Comparison of ENCODE assay signal across 8 cellular contexts in genomic region chr9:97984188-97985057, GRCh38. TPM values are rescaled to one million over a fixed set of nuclear protein-coding genes. Genes with fewer than 3 reads are reported as not detected.
DNase-seq lines count a peak whose midpoint lies in the region; ATAC-seq and TF ChIP-seq lines count a peak whose summit lies in the region.

No MANE protein-coding gene starts in this region.

- H3K4me1 Mint-ChIP-seq in T-cell, result peaks cover 68 to 71% (median 68%) of the 10 kb centered on the region in 3 donors

- peak overlapping the region; percentile 22 to 61 for H3K27ac Mint-ChIP-seq in T-cell

- CTCF ChIA-PET in T-cell (lab: Charles Lee), result interaction anchor here in 1 of 2 donors (1.0 to 1.5 kb wide), 2 partner anchors 14 to 62 kb away, joined by 3 to 7 read pairs; partner anchors contain the start of gene TRMO

- peak overlapping the region; percentile 67 to 80 (median 69) for H3K4me3 Mint-ChIP-seq in T-cell

- H3K27ac ChIP-seq in adrenal gland (peak overlapping the region; percentile 69 to 98 (median 95)), heart right ventricle (peak overlapping the region; percentile 95 to 100 (median 98)), transverse colon (peak overlapping the region; percentile 97 to 100 (median 99))

- no peaks in the 10 kb centered on the region for H3K27me3 Mint-ChIP-seq in T-cell

- TF ChIP-seq POLR2A in adrenal gland (IDR thresholded peaks at IDR 0.05) (peak; percentile 27 to 83), transverse colon (IDR thresholded peaks at IDR 0.05) (no peak)

- H3K27me3 ChIP-seq in adrenal gland, result no peaks in the 10 kb centered on the region
- H3K27me3 ChIP-seq in heart right ventricle, result no peaks in the 10 kb centered on the region
- H3K27me3 ChIP-seq in transverse colon, result no peaks in the 10 kb centered on the region

- H3K9me3 Mint-ChIP-seq in T-cell, result no peaks in the 10 kb centered on the region

- H3K9me3 ChIP-seq in adrenal gland (replicated peaks in 1 of 3), result no peaks in the 10 kb centered on the region
- no peaks in the 10 kb centered on the region for H3K9me3 ChIP-seq in heart right ventricle
- H3K9me3 ChIP-seq in transverse colon, result no peaks in the 10 kb centered on the region

- H3K36me3 ChIP-seq in adrenal gland (replicated peaks in 1 of 2) (no peaks in the 10 kb centered on the region), heart right ventricle (no peaks in the 10 kb centered on the region), transverse colon (no peaks in the 10 kb centered on the region)

- in situ Hi-C loops in transverse colon (cut with MboI; ENCODE audit: low pct_ligation_motif_present in 1 of 4, low pct_unique_long_range_greater_than_20kb in 1 of 4, low sequenced_read_pairs in 3 of 4), result loop anchor here in 1 of 4 donors (25.0 kb wide), 1 partner anchor 103 kb away; no protein-coding TSS in a partner anchor

- WGBS in adrenal gland, 4 donors, result 0 to 2% (median 0%) methylated on average over 4 to 116 of the region's 116 CpGs
- 0 to 1% methylated on average over 57 to 113 of the region's 116 CpGs for WGBS in heart right ventricle, 2 donors
- 0% methylated on average over 48 of the region's 116 CpGs; no CpG with 5 or more reads in 1 of the 2 donors for WGBS in transverse colon (ENCODE audit: low coverage in 1 of 2), 2 donors

- TF ChIP-seq CTCF in adrenal gland (IDR thresholded peaks at IDR 0.05), result peak in 2 of 6 experiments; percentile 5 to 20
- no peak for TF ChIP-seq CTCF in heart right ventricle (IDR thresholded peaks at IDR 0.05)
- TF ChIP-seq CTCF in transverse colon (IDR thresholded peaks at IDR 0.05), result no peak

- DNase-seq in DMS153 treated with DMSO at 0.1 percent for 48 hours (lab: John Stamatoyannopoulos, UW; ENCODE audit: unreplicated experiment), result peak; percentile 42
- peak; percentile 21 to 35 for DNase-seq in Kasumi-1 (lab: John Stamatoyannopoulos, UW)
- DNase-seq in T-cell, result peak; percentile 50 to 81 (median 72)
- DNase-seq in adrenal gland, result peak; percentile 84 to 90 (median 86)
- DNase-seq in heart right ventricle, result peak; percentile 83 to 88
- peak; percentile 55 to 96 (median 66) for DNase-seq in posterior cingulate gyrus
- peak; percentile 79 for DNase-seq in transverse colon

- intact Hi-C loops in adrenal gland (cut with DNase I), result loop anchor here in 1 of 2 donors (10.0 kb wide), 1 partner anchor 50 kb away; no protein-coding TSS in a partner anchor
- intact Hi-C loops in heart right ventricle (cut with DNase I), result loop anchor here in 5 of 10 donors (5.0 to 10.0 kb wide), 5 partner anchors 33 to 273 kb away; partner anchors contain the start of gene TBC1D2 (in 1 of the 5)
- intact Hi-C loops in posterior cingulate gyrus (cut with DNase I), result loop anchor here (10.0 kb wide), 1 partner anchor 350 kb away; the partner anchor contains the start of genes NCBP1 and TSTD2
- intact Hi-C loops in transverse colon (cut with DNase I; ENCODE audit: low total_unique reads), result loop anchor here (5.0 to 10.0 kb wide), 3 partner anchors 50 to 73 kb away; partner anchors contain the start of genes NANS and TRMO

- H3K4me3 ChIP-seq in adrenal gland, result peak overlapping the region; percentile 90 to 99 (median 94)
- peak overlapping the region; percentile 75 to 100 (median 96) for H3K4me3 ChIP-seq in heart right ventricle
- H3K4me3 ChIP-seq in transverse colon, result peak overlapping the region; percentile 88 to 98 (median 96)

- ATAC-seq in GM21529 (IDR thresholded peaks at IDR 0.05; ENCODE audit: unreplicated experiment) (peak; percentile 24), T-cell (replicated peaks in 1 of 4) (peak; percentile 36 to 46 (median 41)), heart right ventricle (peak; percentile 7 to 54 (median 32))

- no peak for TF ChIP-seq EP300 in transverse colon (IDR thresholded peaks at IDR 0.05; ENCODE audit: low read depth)

- no peaks in the 10 kb centered on the region for H3K36me3 Mint-ChIP-seq in T-cell

- peaks cover 5 to 33% of the 10 kb centered on the region in 2 donors for H3K4me1 ChIP-seq in adrenal gland (replicated peaks in 1 of 2)
- H3K4me1 ChIP-seq in heart right ventricle, result peaks cover 0 to 76% (median 55%) of the 10 kb centered on the region in 9 donors
- peaks cover 31 to 66% (median 49%) of the 10 kb centered on the region in 4 donors for H3K4me1 ChIP-seq in transverse colon

- POLR2A ChIA-PET in T-cell (lab: Charles Lee), result interaction anchor here in 1 of 2 donors (2.9 kb wide), 1 partner anchor 63 kb away, joined by 20 read pairs; the partner anchor contains the start of gene TRMO

RNA-seq across cellular contexts. Expression of gene ANP32B, which starts 1.3 kb away (rescaled TPM):
- total RNA-seq in T-cell (100 to 1,000 TPM; 151 to 201 (median 172) TPM), adrenal gland (100 to 1,000 TPM in 1 of 8 donors, 10 to 100 TPM in 7; 13.4 to 100 (median 42.8) TPM), heart right ventricle (10 to 100 TPM; 48.2 to 68.2 (median 56.9) TPM), transverse colon (10 to 100 TPM; 37.4 to 65.6 (median 43.0) TPM)
- polyA plus RNA-seq in adrenal gland (100 to 1,000 TPM in 2 of 3 donors, 10 to 100 TPM in 1; 72.9 to 156 (median 122) TPM), heart right ventricle (10 to 100 TPM; 67.8 to 69.3 TPM)

RNA-seq across cellular contexts. Expression of gene HEMGN, which starts 46.5 kb away (rescaled TPM):
- 1 to 10 TPM; 1.3 to 3.7 (median 1.7) TPM for total RNA-seq in T-cell
- total RNA-seq in adrenal gland, result under 1 TPM in 2 of 8 donors, not detected in 6; 0.22 to 0.23 TPM
- not detected for polyA plus RNA-seq in adrenal gland
- 1 to 10 TPM in 1 of 10 donors, under 1 TPM in 3, not detected in 6; 0.11 to 1.1 (median 0.19) TPM for total RNA-seq in heart right ventricle
- polyA plus RNA-seq in heart right ventricle, result not detected
- total RNA-seq in transverse colon, result not detected

Comparison
In these comparisons a context has a peak if more than half of its experiments do, and no peak if none do; other contexts are left out.
1. Peak in every context shown above with its lines: DNase-seq, ATAC-seq, H3K4me3 ChIP-seq and H3K27ac ChIP-seq.
2. DNase-seq: peak in every context shown above with its lines; median percentile 86 in adrenal gland; 86 in heart right ventricle; 79 in transverse colon; 72 in T-cell; 66 in posterior cingulate gyrus; 42 in DMS153 treated with DMSO at 0.1 percent for 48 hours; 28 in Kasumi-1.